Comparison of ENCODE assay signal across 10 cellular contexts in the genomic region with DNA sequence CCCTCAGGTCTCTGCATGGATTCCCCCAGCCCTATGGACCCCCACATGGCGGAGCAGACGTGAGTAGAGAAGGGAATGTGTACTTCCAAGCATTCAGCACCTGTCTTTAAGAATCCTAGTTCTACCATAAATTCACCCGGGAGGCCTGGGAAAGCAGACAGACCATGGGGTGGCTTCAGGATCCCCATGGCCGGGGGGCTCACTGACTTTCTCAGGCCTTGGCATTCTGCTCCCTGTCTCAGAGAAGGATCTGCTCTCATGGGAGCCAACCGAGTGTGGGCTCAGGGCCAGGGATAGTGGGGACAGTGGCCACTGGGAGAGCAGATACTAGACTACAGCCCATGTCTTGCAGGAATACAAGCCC. TPM values are rescaled to one million over a fixed set of nuclear protein-coding genes. Genes with fewer than 3 reads are reported as not detected.
A peak's percentile ranks its signal among the peaks of the same experiment; 100 is the strongest.
DNase-seq lines count a peak whose midpoint lies in the region; ATAC-seq, FAIRE-seq and TF ChIP-seq lines count a peak whose summit lies in the region.
"Had no signal": no experiment of that assay in that cellular context is flagged by ENCODE, and none has a peak within 500 bp of the region (broad histone marks: within the 10 kb centered on the region; RNA-seq: fewer than 3 reads in every experiment).

No MANE protein-coding gene starts in this region.

- no peak for FAIRE-seq in HTR-8/SVneo (lab: Jason Lieb, UNC)

- CTCF ChIA-PET in activated CD8-positive, alpha-beta memory T cell treated with anti-CD3 and anti-CD28 coated beads, Interleukin-2, amount 10 ng/mL, durations not matched to agents 7 days and 5 days (lab: Charles Lee), result interaction anchor here (1.0 to 5.1 kb wide), 2 partner anchors 11 to 21 kb away, joined by 3 to 45 read pairs; a partner anchor contains a TSS

- peaks cover 32 to 49% (median 44%) of the 10 kb centered on the region in 4 donors for H3K36me3 ChIP-seq in stomach

- H3K4me3 Mint-ChIP-seq in activated CD8-positive, alpha-beta memory T cell treated with anti-CD3 and anti-CD28 coated beads, Interleukin-2, amount 10 ng/mL, durations not matched to agents 7 days and 5 days, result peak overlapping the region; percentile 94
- peak overlapping the region; percentile 99 for H3K4me3 Mint-ChIP-seq in activated T-helper 2 cell treated with anti-CD3 and anti-CD28 coated beads, Interferon-gamma antibody, Interleukin-2, Interleukin-4, amounts not matched to agents 10 μg/mL and 5 μg/mL and 100 μg/mL, durations not matched to agents 14 hours and 24 hours and 36 hours (ENCODE audit: low read depth)

- no peak for DNase-seq in activated CD8-positive, alpha-beta memory T cell treated with anti-CD3 and anti-CD28 coated beads, Interleukin-2, amount 10 ng/mL, durations not matched to agents 7 days and 5 days
- DNase-seq in activated CD8-positive, alpha-beta memory T cell treated with anti-CD3 and anti-CD28 coated beads, Interleukin-2, amount 50 U/mL, for 4 hours, result no peak
- DNase-seq in activated T-helper 2 cell treated with anti-CD3 and anti-CD28 coated beads, Interferon-gamma antibody, Interleukin-2, Interleukin-4, amounts not matched to agents 10 μg/mL and 5 μg/mL and 100 μg/mL, durations not matched to agents 14 hours and 24 hours and 36 hours (ENCODE audit: low spot score), result no peak
- DNase-seq in left lobe of liver (ENCODE audit: low spot score) (peak; percentile 73), stomach (no peak), NCI-H774 (lab: John Stamatoyannopoulos, UW) (no peak), HTR-8/SVneo (ENCODE audit: insufficient read length, low spot score) (no peak)
- DNase-seq: body of pancreas, NCI-H2029 had no signal

- peaks cover 36 to 76% (median 57%) of the 10 kb centered on the region in 4 donors for H3K4me1 ChIP-seq in stomach

- no peak for TF ChIP-seq EP300 in stomach (IDR thresholded peaks at IDR 0.05)

- H3K9me3 ChIP-seq in stomach, result no peaks in the 10 kb centered on the region
- H3K9me3 ChIP-seq: body of pancreas had no signal

- WGBS in stomach, 5 donors, result 76 to 81% (median 77%) methylated on average over 5 of the region's 5 CpGs

- H3K27me3 ChIP-seq in stomach, result no peaks in the 10 kb centered on the region
- H3K27me3 ChIP-seq: body of pancreas had no signal

- intact Hi-C loops in activated T-helper 2 cell treated with anti-CD3 and anti-CD28 coated beads, Interferon-gamma antibody, Interleukin-2, Interleukin-4, amounts not matched to agents 10 μg/mL and 5 μg/mL and 100 μg/mL, durations not matched to agents 14 hours and 24 hours and 36 hours (cut with micrococcal nuclease), result no loop called here
- intact Hi-C loops in stomach (cut with DNase I; ENCODE audit: low total_unique reads), result no loop called here

- no peaks in the 10 kb centered on the region for H3K9me3 Mint-ChIP-seq in activated CD8-positive, alpha-beta memory T cell treated with anti-CD3 and anti-CD28 coated beads, Interleukin-2, amount 10 ng/mL, durations not matched to agents 7 days and 5 days (ENCODE audit: low read depth)
- no peaks in the 10 kb centered on the region for H3K9me3 Mint-ChIP-seq in activated T-helper 2 cell treated with anti-CD3 and anti-CD28 coated beads, Interferon-gamma antibody, Interleukin-2, Interleukin-4, amounts not matched to agents 10 μg/mL and 5 μg/mL and 100 μg/mL, durations not matched to agents 14 hours and 24 hours and 36 hours

- no peak for ATAC-seq in activated CD8-positive, alpha-beta memory T cell treated with anti-CD3 and anti-CD28 coated beads, Interleukin-2, amount 10 ng/mL, durations not matched to agents 7 days and 5 days
- ATAC-seq in left lobe of liver, result peak; percentile 35
- no peak for ATAC-seq in GM18520 (IDR thresholded peaks at IDR 0.05; ENCODE audit: unreplicated experiment)
- ATAC-seq: body of pancreas had no signal

- TF ChIP-seq POLR2A in stomach (IDR thresholded peaks at IDR 0.05), result no peak

- no peaks in the 10 kb centered on the region for H3K27me3 Mint-ChIP-seq in activated CD8-positive, alpha-beta memory T cell treated with anti-CD3 and anti-CD28 coated beads, Interleukin-2, amount 10 ng/mL, durations not matched to agents 7 days and 5 days
- H3K27me3 Mint-ChIP-seq in activated T-helper 2 cell treated with anti-CD3 and anti-CD28 coated beads, Interferon-gamma antibody, Interleukin-2, Interleukin-4, amounts not matched to agents 10 μg/mL and 5 μg/mL and 100 μg/mL, durations not matched to agents 14 hours and 24 hours and 36 hours (ENCODE audit: low read depth), result no peaks in the 10 kb centered on the region

- peak overlapping the region in 4 of 5 donors; percentile 95 to 99 (median 96) for H3K27ac ChIP-seq in stomach
- H3K27ac ChIP-seq: body of pancreas had no signal

- H3K36me3 Mint-ChIP-seq in activated CD8-positive, alpha-beta memory T cell treated with anti-CD3 and anti-CD28 coated beads, Interleukin-2, amount 10 ng/mL, durations not matched to agents 7 days and 5 days, result peaks cover 62% of the 10 kb centered on the region
- peaks cover 64% of the 10 kb centered on the region for H3K36me3 Mint-ChIP-seq in activated T-helper 2 cell treated with anti-CD3 and anti-CD28 coated beads, Interferon-gamma antibody, Interleukin-2, Interleukin-4, amounts not matched to agents 10 μg/mL and 5 μg/mL and 100 μg/mL, durations not matched to agents 14 hours and 24 hours and 36 hours (ENCODE audit: low read depth)

- H3K27ac Mint-ChIP-seq in activated CD8-positive, alpha-beta memory T cell treated with anti-CD3 and anti-CD28 coated beads, Interleukin-2, amount 10 ng/mL, durations not matched to agents 7 days and 5 days, result peak overlapping the region; percentile 85
- peak overlapping the region; percentile 95 for H3K27ac Mint-ChIP-seq in activated T-helper 2 cell treated with anti-CD3 and anti-CD28 coated beads, Interferon-gamma antibody, Interleukin-2, Interleukin-4, amounts not matched to agents 10 μg/mL and 5 μg/mL and 100 μg/mL, durations not matched to agents 14 hours and 24 hours and 36 hours

- no peak for TF ChIP-seq CTCF in stomach (IDR thresholded peaks at IDR 0.05)

- peaks cover 49% of the 10 kb centered on the region for H3K4me1 Mint-ChIP-seq in activated CD8-positive, alpha-beta memory T cell treated with anti-CD3 and anti-CD28 coated beads, Interleukin-2, amount 10 ng/mL, durations not matched to agents 7 days and 5 days
- H3K4me1 Mint-ChIP-seq in activated T-helper 2 cell treated with anti-CD3 and anti-CD28 coated beads, Interferon-gamma antibody, Interleukin-2, Interleukin-4, amounts not matched to agents 10 μg/mL and 5 μg/mL and 100 μg/mL, durations not matched to agents 14 hours and 24 hours and 36 hours (ENCODE audit: low read depth), result peaks cover 50% of the 10 kb centered on the region

- H3K4me3 ChIP-seq in stomach, result peak overlapping the region in 2 of 4 donors; percentile 65 to 89
- H3K4me3 ChIP-seq: body of pancreas had no signal

RNA-seq across cellular contexts. Expression of a gene that starts 2.3 kb away (rescaled TPM):
- 100 to 1,000 TPM; 194 to 312 TPM for total RNA-seq in activated CD8-positive, alpha-beta memory T cell treated with anti-CD3 and anti-CD28 coated beads, Interleukin-2, amount 10 ng/mL, durations not matched to agents 7 days and 5 days
- 101 and 103 TPM in 2 replicates for total RNA-seq in activated T-helper 2 cell treated with anti-CD3 and anti-CD28 coated beads, Interferon-gamma antibody, Interleukin-2, Interleukin-4, amounts not matched to agents 10 μg/mL and 5 μg/mL and 100 μg/mL, durations not matched to agents 14 hours and 24 hours and 36 hours
- total RNA-seq in left lobe of liver (12.4 TPM), stomach (10 to 100 TPM in 4 of 5 donors, 1 to 10 TPM in 1; 9.4 to 56.5 (median 32.6) TPM)
- 10 to 100 TPM; 18.0 to 23.1 (median 22.6) TPM for polyA plus RNA-seq in stomach

RNA-seq across cellular contexts. Expression of a gene that starts 11.8 kb away (rescaled TPM):
- total RNA-seq in activated CD8-positive, alpha-beta memory T cell treated with anti-CD3 and anti-CD28 coated beads, Interleukin-2, amount 10 ng/mL, durations not matched to agents 7 days and 5 days, result 10 to 100 TPM; 76.5 to 76.8 TPM
- 66.1 and 68.9 TPM in 2 replicates for total RNA-seq in activated T-helper 2 cell treated with anti-CD3 and anti-CD28 coated beads, Interferon-gamma antibody, Interleukin-2, Interleukin-4, amounts not matched to agents 10 μg/mL and 5 μg/mL and 100 μg/mL, durations not matched to agents 14 hours and 24 hours and 36 hours
- 39.4 TPM for total RNA-seq in left lobe of liver
- total RNA-seq in stomach, result 100 to 1,000 TPM in 1 of 5 donors, 10 to 100 TPM in 4; 24.5 to 130 (median 68.3) TPM
- 10 to 100 TPM; 36.5 to 90.7 (median 79.6) TPM for polyA plus RNA-seq in stomach

RNA-seq across cellular contexts. Expression of a gene that starts 17.1 kb away (rescaled TPM):
- total RNA-seq in activated CD8-positive, alpha-beta memory T cell treated with anti-CD3 and anti-CD28 coated beads, Interleukin-2, amount 10 ng/mL, durations not matched to agents 7 days and 5 days, result under 1 TPM in 1 of 2 experiments, not detected in 1; 0.18 TPM
- total RNA-seq in activated T-helper 2 cell treated with anti-CD3 and anti-CD28 coated beads, Interferon-gamma antibody, Interleukin-2, Interleukin-4, amounts not matched to agents 10 μg/mL and 5 μg/mL and 100 μg/mL, durations not matched to agents 14 hours and 24 hours and 36 hours, result not detected in 2 replicates
- total RNA-seq in left lobe of liver (0.10 TPM), stomach (not detected)
- polyA plus RNA-seq in stomach, result under 1 TPM in 2 of 3 donors, not detected in 1; 0.18 to 0.19 TPM

RNA-seq across cellular contexts. Expression of a gene that starts 22.0 kb away (rescaled TPM):
- total RNA-seq in activated CD8-positive, alpha-beta memory T cell treated with anti-CD3 and anti-CD28 coated beads, Interleukin-2, amount 10 ng/mL, durations not matched to agents 7 days and 5 days, result 10 to 100 TPM; 13.8 to 15.5 TPM
- 11.9 and 12.8 TPM in 2 replicates for total RNA-seq in activated T-helper 2 cell treated with anti-CD3 and anti-CD28 coated beads, Interferon-gamma antibody, Interleukin-2, Interleukin-4, amounts not matched to agents 10 μg/mL and 5 μg/mL and 100 μg/mL, durations not matched to agents 14 hours and 24 hours and 36 hours
- 9.7 TPM for total RNA-seq in left lobe of liver
- 10 to 100 TPM in 1 of 5 donors, 1 to 10 TPM in 4; 1.8 to 14.8 (median 4.2) TPM for total RNA-seq in stomach
- polyA plus RNA-seq in stomach, result 10 to 100 TPM in 1 of 3 donors, 1 to 10 TPM in 2; 6.1 to 10.4 (median 7.9) TPM

RNA-seq across cellular contexts. Expression of a gene that starts 30.8 kb away (rescaled TPM):
- 10 to 100 TPM; 32.5 to 37.0 TPM for total RNA-seq in activated CD8-positive, alpha-beta memory T cell treated with anti-CD3 and anti-CD28 coated beads, Interleukin-2, amount 10 ng/mL, durations not matched to agents 7 days and 5 days
- total RNA-seq in activated T-helper 2 cell treated with anti-CD3 and anti-CD28 coated beads, Interferon-gamma antibody, Interleukin-2, Interleukin-4, amounts not matched to agents 10 μg/mL and 5 μg/mL and 100 μg/mL, durations not matched to agents 14 hours and 24 hours and 36 hours, result 55.8 and 56.3 TPM in 2 replicates
- total RNA-seq in left lobe of liver (10.6 TPM), stomach (100 to 1,000 TPM in 1 of 5 donors, 10 to 100 TPM in 2, 1 to 10 TPM in 2; 5.9 to 136 (median 49.0) TPM)
- polyA plus RNA-seq in stomach, result 10 to 100 TPM; 14.4 to 32.6 (median 22.2) TPM
